In genomic region chr6:90432937-90433336, GRCh38 we compare ENCODE assay signal across 22 cellular contexts.
"Had no signal": no experiment of that assay in that cellular context is flagged by ENCODE, and none has a peak within 500 bp of the region (broad histone marks: within the 10 kb centered on the region; RNA-seq: fewer than 3 reads in every experiment).

No MANE protein-coding gene starts in this region.

- H3K27ac Mint-ChIP-seq: IgD-negative memory B cell, T-helper 17 cell had no signal

- H3K9me3 ChIP-seq: Peyer's patch, SJCRH30 had no signal

- H3K4me1 Mint-ChIP-seq: IgD-negative memory B cell had no signal

- H3K4me3 ChIP-seq: MG63, PC-9, Peyer's patch, SJCRH30 had no signal

- DNase-seq: KBM-7, MG63, NCI-H1092 treated with DMSO at 0.1 percent for 48 hours, NCI-H1436, NCI-H187, NCI-H2029, NCI-H2081 treated with DMSO at 0.1 percent for 48 hours, NCI-H2171, NCI-H226, NCI-H446, NCI-H510A treated with DMSO at 0.1 percent for 48 hours, NCI-H526 treated with DMSO at 0.1 percent for 48 hours, NCI-H748 treated with DMSO at 0.1 percent for 48 hours, OCI-M1, PC-9, Peyer's patch, SHP77 treated with DMSO at 0.1 percent for 48 hours, SJCRH30, T-helper 1 cell, T-helper 17 cell had no signal

- H3K27me3 Mint-ChIP-seq: T-helper 17 cell had no signal

- H3K27ac ChIP-seq: PC-9, Peyer's patch, SJCRH30 had no signal

- H2AFZ ChIP-seq: PC-9 had no signal

- FAIRE-seq: HTR-8/SVneo had no signal

- H3K4me1 ChIP-seq: Peyer's patch, SJCRH30 had no signal

- H3K4me3 Mint-ChIP-seq: IgD-negative memory B cell, T-helper 17 cell had no signal

- H3K27me3 ChIP-seq: MG63, Peyer's patch, SJCRH30 had no signal

- H3K36me3 ChIP-seq: MG63, Peyer's patch, SJCRH30 had no signal

- H3K4me2 ChIP-seq: PC-9 had no signal
